ENCODE assay signal across 7 cellular contexts in the genomic region with DNA sequence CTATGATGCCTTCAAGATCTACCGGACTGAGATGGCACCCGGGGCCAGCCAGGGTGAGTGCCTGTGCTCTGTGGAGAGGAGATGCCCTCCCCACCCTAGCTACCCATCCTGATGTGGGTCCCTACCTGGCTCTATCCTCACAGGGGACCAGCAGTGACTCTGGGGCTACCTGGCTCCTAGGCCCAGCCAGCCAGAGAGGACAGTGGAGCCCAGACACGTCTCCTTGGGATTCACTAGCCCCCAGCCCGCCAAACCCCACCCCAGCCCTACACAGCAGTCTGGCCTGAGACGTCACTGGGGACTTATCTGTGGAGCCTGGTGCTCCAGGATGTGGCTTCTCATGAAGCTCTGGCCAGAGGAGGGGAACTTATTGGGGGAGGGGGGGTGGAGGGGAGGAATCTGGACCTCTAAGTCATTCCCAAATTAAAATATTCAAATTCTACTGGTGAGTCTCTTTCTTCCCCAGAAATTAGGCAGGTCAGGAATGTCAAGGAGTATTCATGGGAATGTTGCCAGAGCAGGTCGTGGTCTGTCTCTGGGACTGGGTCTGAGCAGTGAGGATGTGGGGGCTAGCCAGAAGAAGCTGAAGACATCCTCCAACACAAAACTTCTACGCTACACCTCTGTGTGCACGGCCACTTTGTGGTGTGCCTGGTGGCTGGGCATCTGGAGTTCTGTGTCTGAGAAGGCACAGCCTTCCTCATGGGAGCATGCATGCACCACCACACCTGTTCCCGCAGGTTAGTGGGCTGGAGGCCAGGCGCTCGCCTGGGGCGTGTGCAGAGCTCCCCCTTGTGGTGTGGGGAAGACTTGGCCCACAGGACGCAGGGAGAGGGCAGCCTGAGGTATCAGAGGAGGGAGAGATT. TPM values are rescaled to one million over a fixed set of nuclear protein-coding genes. Genes with fewer than 3 reads are reported as not detected.
DNase-seq lines count a peak whose midpoint lies in the region; ATAC-seq and TF ChIP-seq lines count a peak whose summit lies in the region.

No MANE protein-coding gene starts in this region.

- POLR2A ChIA-PET in MCF 10A (lab: Yijun Ruan, JAX): interaction anchor here (0.7 to 1.6 kb wide), 3 partner anchors 50 to 113 kb away, joined by 3 to 4 read pairs (median 4); no protein-coding TSS in a partner anchor

- no peak overlapping the region for H3K4me3 ChIP-seq in GM12864 (ENCODE audit: low read depth, low read length)
- no peak overlapping the region for H3K4me3 ChIP-seq in NB4 (ENCODE audit: low read depth, low read length)

- no peaks in the 10 kb centered on the region for H3K36me3 Mint-ChIP-seq in MCF 10A (ENCODE audit: insufficient read depth, unreplicated experiment)

- H3K27me3 Mint-ChIP-seq in MCF 10A (ENCODE audit: insufficient read depth, unreplicated experiment): peaks cover 66% of the 10 kb centered on the region

- H3K27ac ChIP-seq in VCaP: no peak overlapping the region

- DNase-seq in GM12864 (ENCODE audit: low read depth) (peak; percentile 4), NB4 (ENCODE audit: low read depth) (peak; percentile 37), MCF 10A (ENCODE audit: unreplicated experiment) (peak; percentile 64), left lobe of liver (ENCODE audit: low spot score) (peak; percentile 82)
- peak; percentile 26 to 66 (median 49) for DNase-seq in stimulated activated CD4-positive, alpha-beta T cell treated with anti-CD3 and anti-CD28 coated beads, TNF-alpha, amount 100 ng/mL, for 48 hours (ENCODE audit: low read depth in 3 of 3)

- TF ChIP-seq POLR2A in NB4 (IDR thresholded peaks at IDR 0.05; ENCODE audit: extremely low read depth, insufficient read length): no peak

- no TSS peak for BruUV-seq in MCF 10A (replicated peaks; lab: Mats Ljungman, UMichigan)

- intact Hi-C loops in MCF 10A (cut with micrococcal nuclease): loop anchor here (1.0 to 5.0 kb wide), 3 partner anchors 51 to 262 kb away; a partner anchor contains a TSS

- TF ChIP-seq CTCF in GM12864 (IDR thresholded peaks at IDR 0.05; ENCODE audit: low read depth, low read length, missing control alignments) (peak; percentile 96), NB4 (IDR thresholded peaks at IDR 0.05; ENCODE audit: low read depth, low read length) (peak; percentile 95), VCaP (conservative IDR thresholded peaks at IDR 0.05) (peak; percentile 97), MCF 10A (IDR thresholded peaks at IDR 0.05; ENCODE audit: unreplicated experiment) (peak; percentile 93)

- no peak overlapping the region for H3K27ac Mint-ChIP-seq in MCF 10A (ENCODE audit: low read depth, unreplicated experiment)

- CTCF ChIA-PET in MCF 10A (lab: Yijun Ruan, JAX): interaction anchor here (0.5 to 5.4 kb wide), 48 partner anchors 10 to 743 kb away, joined by 3 to 74 read pairs (median 5); a partner anchor contains a TSS

- no peaks in the 10 kb centered on the region for H3K9me3 Mint-ChIP-seq in MCF 10A (ENCODE audit: unreplicated experiment)

- no peaks in the 10 kb centered on the region for H3K4me1 Mint-ChIP-seq in MCF 10A (ENCODE audit: insufficient read depth, unreplicated experiment)

- ATAC-seq in left lobe of liver (peak; percentile 99), GM21717 (IDR thresholded peaks at IDR 0.05; ENCODE audit: unreplicated experiment) (no peak)

- H3K4me3 Mint-ChIP-seq in MCF 10A (ENCODE audit: unreplicated experiment): no peak overlapping the region

RNA-seq across cellular contexts. Expression of a gene that starts 2.7 kb away (rescaled TPM):
- total RNA-seq in MCF 10A (2022) (not detected in 2 replicates), left lobe of liver (not detected)

RNA-seq across cellular contexts. Expression of a gene that starts 7.0 kb away (rescaled TPM):
- total RNA-seq in MCF 10A (2022) (not detected in 2 replicates), left lobe of liver (not detected)

RNA-seq across cellular contexts. Expression of a gene that starts 14.6 kb away (rescaled TPM):
- total RNA-seq in MCF 10A (2022) (not detected in 2 replicates), left lobe of liver (0.68 TPM)

RNA-seq across cellular contexts. Expression of a gene that starts 26.9 kb away (rescaled TPM):
- not detected in 2 replicates for total RNA-seq in MCF 10A (2022)
- total RNA-seq in left lobe of liver: 3.6 TPM

RNA-seq across cellular contexts. Expression of a gene that starts 28.5 kb away (rescaled TPM):
- not detected in 2 replicates for total RNA-seq in MCF 10A (2022)
- not detected for total RNA-seq in left lobe of liver

Comparison
In these comparisons a context has a peak if more than half of its experiments do, and no peak if none do; other contexts are left out.
1. DNase-seq: peak in every context shown above with its lines; median percentile 82 in left lobe of liver; 64 in MCF 10A; 49 in stimulated activated CD4-positive, alpha-beta T cell treated with anti-CD3 and anti-CD28 coated beads, TNF-alpha, amount 100 ng/mL, for 48 hours; 37 in NB4; 4 in GM12864.